In the genomic region with DNA sequence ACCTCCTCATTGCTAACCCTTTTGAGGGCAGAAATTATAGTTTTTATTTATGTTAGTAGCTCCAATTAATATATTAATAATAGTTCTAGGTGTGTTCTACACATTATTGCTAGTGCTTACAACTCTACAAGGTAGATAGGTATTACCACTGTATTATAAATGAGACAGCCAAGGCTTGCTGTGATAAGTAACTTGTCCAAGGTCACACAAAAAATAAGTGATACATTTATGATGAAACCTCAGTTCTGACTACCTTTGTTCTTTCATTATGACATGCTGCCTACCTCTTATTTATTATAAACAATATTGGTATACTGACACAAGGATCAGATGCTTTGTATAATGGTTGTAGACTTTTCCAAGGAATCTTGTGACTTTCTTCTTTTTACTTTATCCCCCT, we compare ENCODE assay signal across 15 cellular contexts.
"Had no signal": no experiment of that assay in that cellular context is flagged by ENCODE, and none has a peak within 500 bp of the region (broad histone marks: within the 10 kb centered on the region; RNA-seq: fewer than 3 reads in every experiment).

No MANE protein-coding gene starts in this region.

- H3K4me3 Mint-ChIP-seq: memory B cell, nephron progenitor cell had no signal

- H3K9me3 Mint-ChIP-seq: activated T-cell treated with anti-CD3 and anti-CD28 coated beads, Interleukin-2, amount 50 U/mL, for 4 hours; memory B cell; nephron progenitor cell had no signal

- H3K27me3 Mint-ChIP-seq: memory B cell had no signal

- DNase-seq: activated CD4-positive, alpha-beta T cell treated with anti-CD3 and anti-CD28 coated beads for 48 hours; activated effector memory CD4-positive, alpha-beta T cell treated with Interleukin-2 at 50 U/mL for 16 hours; activated T-cell treated with anti-CD3 and anti-CD28 coated beads, Interleukin-2, amount 50 U/mL, for 4 hours; cortex of kidney; head of caudate nucleus; mucosa of descending colon; nephron progenitor cell; pancreas; psoas muscle; spleen; stimulated activated CD4-positive, alpha-beta T cell treated with anti-CD3 and anti-CD28 coated beads, Interleukin-4, amount 100 ng/mL, for 1 hour; stomach had no signal

- ATAC-seq: gastroesophageal sphincter, mucosa of descending colon, psoas muscle, SK-N-SH treated with all-trans-retinoic acid at 6 μM for 48 hours had no signal

- H3K27ac Mint-ChIP-seq: nephron progenitor cell had no signal
